1 cellular context compared by ENCODE assay signal in genomic region chr19:34404109-34404909, GRCh38.
TF ChIP-seq lines count a peak whose summit lies in the region.

Gene PDCD2L, plus strand, starts transcription at chr19:34404399. Its CDS starts 32 bp downstream, at chr19:34404431.

TF ChIP-seq in HepG2, 621 proteins besides CTCF, POLR2A, EP300 and RAD21 (continued from another document and continues in another):
- no peak for TF ChIP-seq ZNF281 (CRISPR knock-in tag; IDR thresholded peaks at IDR 0.05; ENCODE audit: borderline replicate concordance)
- 0 out of 2 replicates have a peak, but pooled peaks have one; percentile 70 for TF ChIP-seq NCOA5 (CRISPR knock-in tag; IDR thresholded peaks at IDR 0.05)
- 0 out of 2 replicates have a peak, but pooled peaks have one; percentile 32 for TF ChIP-seq ZFP36L2 (CRISPR knock-in tag; IDR thresholded peaks at IDR 0.05)
- TF ChIP-seq PRPF4 (IDR thresholded peaks at IDR 0.05; ENCODE audit: low read depth, low read length, poor library complexity, severe bottlenecking), result no peak
- no peak for TF ChIP-seq FIP1L1 (IDR thresholded peaks at IDR 0.05; ENCODE audit: borderline replicate concordance, insufficient read depth, low read depth, low read length)
- 0 out of 2 replicates have a peak, but pooled peaks have one; percentile 63 for TF ChIP-seq ZZZ3 (CRISPR knock-in tag; IDR thresholded peaks at IDR 0.05; ENCODE audit: borderline replicate concordance)
- peak; percentile 86 for TF ChIP-seq RNF2 (conservative IDR thresholded peaks at IDR 0.05; ENCODE audit: low read depth)
- TF ChIP-seq ZNF770 (CRISPR knock-in tag; IDR thresholded peaks at IDR 0.05), result peak; percentile 55
- peak; percentile 30; the same call in 1 of the 2 replicates for TF ChIP-seq TIGD3 (CRISPR knock-in tag; IDR thresholded peaks at IDR 0.05; ENCODE audit: borderline replicate concordance)
- TF ChIP-seq ZNF496 (CRISPR knock-in tag; IDR thresholded peaks at IDR 0.05; ENCODE audit: insufficient replicate concordance), result no peak
- TF ChIP-seq ZNF749 (CRISPR knock-in tag; IDR thresholded peaks at IDR 0.05; ENCODE audit: borderline replicate concordance), result peak; percentile 68; the same call in 1 of the 2 replicates
- TF ChIP-seq JDP2 (CRISPR knock-in tag; IDR thresholded peaks at IDR 0.05; ENCODE audit: borderline replicate concordance), result peak; percentile 59; the same call in 1 of the 2 replicates
- TF ChIP-seq ZNF33A (CRISPR knock-in tag; IDR thresholded peaks at IDR 0.05; ENCODE audit: borderline replicate concordance), result no peak
- peak; percentile 34; the same call in 1 of the 2 replicates for TF ChIP-seq TMF1 (CRISPR knock-in tag; IDR thresholded peaks at IDR 0.05; ENCODE audit: low read depth)
- peak; percentile 65; the same call in 1 of the 2 replicates for TF ChIP-seq MTF1 (CRISPR knock-in tag; IDR thresholded peaks at IDR 0.05)
- peak; percentile 75; the same call in 1 of the 2 replicates for TF ChIP-seq ZBTB20 (CRISPR knock-in tag; IDR thresholded peaks at IDR 0.05; ENCODE audit: borderline replicate concordance, low read depth)
- TF ChIP-seq TBX2 (CRISPR knock-in tag; IDR thresholded peaks at IDR 0.05; ENCODE audit: borderline replicate concordance), result peak; percentile 75; the same call in 1 of the 2 replicates
- TF ChIP-seq RFX1 (IDR thresholded peaks at IDR 0.05), result no peak
- TF ChIP-seq STAG1 (CRISPR knock-in tag; IDR thresholded peaks at IDR 0.05), result 0 out of 2 replicates have a peak, but pooled peaks have one; percentile 1
- TF ChIP-seq KDM5B (CRISPR knock-in tag; IDR thresholded peaks at IDR 0.05; ENCODE audit: borderline replicate concordance), result peak; percentile 86; the same call in 1 of the 2 replicates
- TF ChIP-seq CEBPB (IDR thresholded peaks at IDR 0.05; ENCODE audit: borderline replicate concordance, low read depth, low read length), result no peak
- no peak for TF ChIP-seq SNAI1 (CRISPR knock-in tag; IDR thresholded peaks at IDR 0.05; ENCODE audit: borderline replicate concordance)
- TF ChIP-seq ELF3 (CRISPR knock-in tag; IDR thresholded peaks at IDR 0.05), result peak; percentile 39
- TF ChIP-seq ZBTB33 (CRISPR knock-in tag; IDR thresholded peaks at IDR 0.05), result peak; percentile 27; the same call in 1 of the 2 replicates
- peak; percentile 77; the same call in 1 of the 2 replicates for TF ChIP-seq ZNF556 (CRISPR knock-in tag; IDR thresholded peaks at IDR 0.05; ENCODE audit: borderline replicate concordance)
- TF ChIP-seq USF2 (IDR thresholded peaks at IDR 0.05; ENCODE audit: low read depth, low read length), result no peak
- no peak for TF ChIP-seq USF2 (CRISPR knock-in tag; IDR thresholded peaks at IDR 0.05; ENCODE audit: borderline replicate concordance)
- TF ChIP-seq JUND (CRISPR knock-in tag; IDR thresholded peaks at IDR 0.05), result no peak
- no peak for TF ChIP-seq ZNF572 (CRISPR knock-in tag; IDR thresholded peaks at IDR 0.05)
- TF ChIP-seq NBN (conservative IDR thresholded peaks at IDR 0.05), result no peak
- TF ChIP-seq HES4 (CRISPR knock-in tag; IDR thresholded peaks at IDR 0.05; ENCODE audit: borderline replicate concordance), result peak; percentile 60
- peak; percentile 36; the same call in 1 of the 2 replicates for TF ChIP-seq SP5 (CRISPR knock-in tag; IDR thresholded peaks at IDR 0.05; ENCODE audit: borderline replicate concordance, low read depth)
- no peak; the same call in 1 of the 2 replicates for TF ChIP-seq PAXIP1 (CRISPR knock-in tag; conservative IDR thresholded peaks at IDR 0.05)
- TF ChIP-seq ZNF513 (CRISPR knock-in tag; conservative IDR thresholded peaks at IDR 0.05), result 0 out of 2 replicates have a peak, but pooled peaks have one; percentile 17
- TF ChIP-seq PITX1 (CRISPR knock-in tag; IDR thresholded peaks at IDR 0.05), result peak; percentile 73
- no peak for TF ChIP-seq PTBP1 (IDR thresholded peaks at IDR 0.05; ENCODE audit: low read depth, low read length, poor library complexity, severe bottlenecking)
- TF ChIP-seq MIER3 (CRISPR knock-in tag; IDR thresholded peaks at IDR 0.05; ENCODE audit: borderline replicate concordance), result peak; percentile 66; the same call in 1 of the 2 replicates
- no peak for TF ChIP-seq MLLT10 (CRISPR knock-in tag; IDR thresholded peaks at IDR 0.05)
- no peak for TF ChIP-seq TBL1XR1 (IDR thresholded peaks at IDR 0.05; ENCODE audit: borderline replicate concordance, low read length, partially characterized antibody)
- TF ChIP-seq ZNF773 (CRISPR knock-in tag; IDR thresholded peaks at IDR 0.05; ENCODE audit: borderline replicate concordance), result peak; percentile 64; the same call in 1 of the 2 replicates
- TF ChIP-seq HNRNPUL1 (IDR thresholded peaks at IDR 0.05; ENCODE audit: low read depth, low read length), result no peak
